ENCODE assay signal across 15 cellular contexts in genomic region chr10:123858039-123858740, GRCh38. TPM values are rescaled to one million over a fixed set of nuclear protein-coding genes. Genes with fewer than 3 reads are reported as not detected.
DNase-seq lines count a peak whose midpoint lies in the region; ATAC-seq, FAIRE-seq and TF ChIP-seq lines count a peak whose summit lies in the region.
"Had no signal": no experiment of that assay in that cellular context is flagged by ENCODE, and none has a peak within 500 bp of the region (broad histone marks: within the 10 kb centered on the region; RNA-seq: fewer than 3 reads in every experiment).

No MANE protein-coding gene starts in this region.

- no peaks in the 10 kb centered on the region for H3K9me3 Mint-ChIP-seq in GM23338
- no peaks in the 10 kb centered on the region for H3K9me3 Mint-ChIP-seq in nephron progenitor cell
- H3K9me3 Mint-ChIP-seq: central memory CD8-positive, alpha-beta T cell had no signal

- no peaks in the 10 kb centered on the region for H3K9me2 ChIP-seq in GM23338 (ENCODE audit: insufficient read depth)
- no peaks in the 10 kb centered on the region for H3K9me2 ChIP-seq in PC-9 (ENCODE audit: insufficient read depth)

- peaks cover 6% of the 10 kb centered on the region for H3K4me1 Mint-ChIP-seq in GM23338
- H3K4me1 Mint-ChIP-seq in nephron progenitor cell, result peaks cover 13% of the 10 kb centered on the region
- H3K4me1 Mint-ChIP-seq: central memory CD8-positive, alpha-beta T cell had no signal

- no peak for TF ChIP-seq EP300 in A549 (IDR thresholded peaks at IDR 0.05)

- no peak for TF ChIP-seq RAD21 in A549 (conservative IDR thresholded peaks at IDR 0.05 in 1 of 2, IDR thresholded peaks at IDR 0.05 in 1 of 2)

- H3K9me3 ChIP-seq in A549 (no peaks in the 10 kb centered on the region), ascending aorta (no peaks in the 10 kb centered on the region), PC-9 (ENCODE audit: insufficient read depth, low read depth) (no peaks in the 10 kb centered on the region), Peyer's patch (no peaks in the 10 kb centered on the region)
- H3K9me3 ChIP-seq: thyroid gland had no signal

- BruUV-seq in PC-9 (replicated peaks; lab: Mats Ljungman, UMichigan), result no TSS peak

- H3K4me3 ChIP-seq in A549 (no peak overlapping the region), GM23338 (no peak overlapping the region), ascending aorta (no peak overlapping the region), PC-9 (no peak overlapping the region), Peyer's patch (no peak overlapping the region)
- H3K4me3 ChIP-seq: thyroid gland had no signal

- intact Hi-C loops in ascending aorta (cut with DNase I) (loop anchor here (5.0 kb wide), 1 partner anchor 109 kb away; no protein-coding TSS in a partner anchor), PC-9 (cut with micrococcal nuclease; ENCODE audit: unreplicated experiment) (no loop called here)

- H3K36me3 Mint-ChIP-seq in GM23338 (ENCODE audit: low read depth), result peaks cover 8% of the 10 kb centered on the region
- H3K36me3 Mint-ChIP-seq in nephron progenitor cell (ENCODE audit: low read depth), result no peaks in the 10 kb centered on the region

- CTCF ChIA-PET in A549 (lab: Yijun Ruan, JAX), result no interaction called here
- CTCF ChIA-PET in PC-9 (lab: Charles Lee), result no interaction called here

- FAIRE-seq in A549 (lab: Jason Lieb, UNC), result no peak

- H3K4me2 ChIP-seq in A549 (no peak overlapping the region), GM23338 (no peak overlapping the region), PC-9 (no peak overlapping the region)

- POLR2A ChIA-PET in A549 (lab: Yijun Ruan, JAX) (no interaction called here), PC-9 (lab: Charles Lee; ENCODE audit: unreplicated experiment) (no interaction called here)

- 23% methylated on average over 10 of the region's 10 CpGs for WGBS in A549 (ENCODE audit: missing lambda C conversion rate)

- H3F3A ChIP-seq in GM23338 (replicated peaks; ENCODE audit: low read depth) (no peaks in the 10 kb centered on the region), PC-9 (ENCODE audit: insufficient read depth, low read depth) (no peaks in the 10 kb centered on the region)

- H3K27me3 ChIP-seq in GM23338 (ENCODE audit: insufficient read depth), result no peaks in the 10 kb centered on the region
- no peaks in the 10 kb centered on the region for H3K27me3 ChIP-seq in ascending aorta
- peaks cover 63% of the 10 kb centered on the region for H3K27me3 ChIP-seq in PC-9 (ENCODE audit: insufficient read depth, low read depth)
- no peaks in the 10 kb centered on the region for H3K27me3 ChIP-seq in Peyer's patch
- H3K27me3 ChIP-seq: thyroid gland had no signal

- H3K27me3 Mint-ChIP-seq in GM23338 (ENCODE audit: insufficient read depth, low read depth, poor library complexity), result no peaks in the 10 kb centered on the region
- peaks cover 7% of the 10 kb centered on the region for H3K27me3 Mint-ChIP-seq in nephron progenitor cell (ENCODE audit: low read depth, poor library complexity)

- TF ChIP-seq POLR2A in A549 (IDR thresholded peaks at IDR 0.05; ENCODE audit: low read length) (no peak), Peyer's patch (IDR thresholded peaks at IDR 0.05) (no peak)

- H3K4me1 ChIP-seq in A549 (no peaks in the 10 kb centered on the region), GM23338 (ENCODE audit: insufficient read depth) (no peaks in the 10 kb centered on the region), ascending aorta (peaks cover 7 to 49% of the 10 kb centered on the region in 2 donors), PC-9 (replicated peaks; ENCODE audit: insufficient read depth) (no peaks in the 10 kb centered on the region), Peyer's patch (peaks cover 0 to 31% (median 0%) of the 10 kb centered on the region in 4 donors)
- H3K4me1 ChIP-seq: thyroid gland had no signal

- H2AFZ ChIP-seq in GM23338, result no peak overlapping the region
- H2AFZ ChIP-seq in PC-9, result no peak overlapping the region

- H3K4me3 Mint-ChIP-seq in GM23338, result no peak overlapping the region
- no peak overlapping the region for H3K4me3 Mint-ChIP-seq in nephron progenitor cell
- H3K4me3 Mint-ChIP-seq: central memory CD8-positive, alpha-beta T cell had no signal

- H3K27ac Mint-ChIP-seq in GM23338, result peak overlapping the region; percentile 42; the same call in 1 of the 2 replicates
- no peak overlapping the region for H3K27ac Mint-ChIP-seq in nephron progenitor cell

- H3K36me3 ChIP-seq in GM23338 (ENCODE audit: insufficient read depth) (no peaks in the 10 kb centered on the region), ascending aorta (peaks cover 14 to 24% of the 10 kb centered on the region in 2 donors), PC-9 (ENCODE audit: low read depth) (no peaks in the 10 kb centered on the region), Peyer's patch (no peaks in the 10 kb centered on the region)
- H3K36me3 ChIP-seq: thyroid gland had no signal

- H3K79me2 ChIP-seq in GM23338 (replicated peaks; ENCODE audit: insufficient read depth) (no peaks in the 10 kb centered on the region), PC-9 (ENCODE audit: low read depth) (no peaks in the 10 kb centered on the region)

- DNase-seq in A549 (ENCODE audit: low read depth in 1 of 2, low spot score in 1 of 2) (no peak), GM23338 (ENCODE audit: low spot score) (no peak), ascending aorta (ENCODE audit: low spot score in 2 of 2) (peak in 1 of 2 donors; percentile 79), kidney tubule cell (ENCODE audit: low spot score) (peak; percentile 36), nephron progenitor cell (no peak), PC-9 (no peak), HK-2 (ENCODE audit: unreplicated experiment) (no peak), Peyer's patch (no peak)
- DNase-seq: activated effector memory CD4-positive, alpha-beta T cell treated with Interleukin-2 at 50 U/mL for 16 hours; HCEC 1CT; KBM-7; NCI-H2171 treated with DMSO at 0.1 percent for 48 hours had no signal

- H3K27ac ChIP-seq in A549 (no peak overlapping the region), GM23338 (ENCODE audit: low read depth) (no peak overlapping the region), ascending aorta (peak overlapping the region; percentile 28 to 65), PC-9 (no peak overlapping the region), Peyer's patch (peak overlapping the region in 2 of 4 donors; percentile 36 to 60)
- H3K27ac ChIP-seq: thyroid gland had no signal

- ATAC-seq in A549 (peak; percentile 36 to 38; a peak in 4 of 6 replicates), GM23338 (no peak)
- ATAC-seq: activated CD4-positive, CD25-positive, alpha-beta regulatory T cell treated with anti-CD3 and anti-CD28 coated beads, Interleukin-2, amount 50 U/mL, for 24 hours had no signal

- H4K20me1 ChIP-seq in GM23338 (replicated peaks; ENCODE audit: insufficient read depth) (no peaks in the 10 kb centered on the region), PC-9 (ENCODE audit: insufficient read depth) (no peaks in the 10 kb centered on the region)

- TF ChIP-seq CTCF in A549 (IDR thresholded peaks at IDR 0.05) (no peak), GM23338 (conservative IDR thresholded peaks at IDR 0.05; ENCODE audit: low read depth in 2 of 2) (no peak), ascending aorta (IDR thresholded peaks at IDR 0.05) (no peak), nephron progenitor cell (IDR thresholded peaks at IDR 0.05) (no peak), PC-9 (conservative IDR thresholded peaks at IDR 0.05) (no peak), Peyer's patch (IDR thresholded peaks at IDR 0.05) (no peak)

TF ChIP-seq in A549, 52 proteins besides CTCF, POLR2A, EP300 and RAD21 (continues in another document):
- TF ChIP-seq HDAC2 (IDR thresholded peaks at IDR 0.05) (no peak), HMGXB4 (CRISPR knock-in tag; IDR thresholded peaks at IDR 0.05; ENCODE audit: borderline replicate concordance) (no peak), SREBF2 (IDR thresholded peaks at IDR 0.05) (no peak), TP53 (CRISPR knock-in tag; IDR thresholded peaks at IDR 0.05) (no peak)

TF ChIP-seq in GM23338, 12 proteins besides CTCF, POLR2A, EP300 and RAD21 (continues in another document):
- no peak for TF ChIP-seq ZNF331 (CRISPR knock-in tag; IDR thresholded peaks at IDR 0.05; ENCODE audit: low read depth)
- TF ChIP-seq ZNF114 (CRISPR knock-in tag; IDR thresholded peaks at IDR 0.05), result no peak
- TF ChIP-seq ETS1 (IDR thresholded peaks at IDR 0.05), result no peak
- TF ChIP-seq CREB1 (CRISPR knock-in tag; IDR thresholded peaks at IDR 0.05; ENCODE audit: low read depth), result no peak
- no peak for TF ChIP-seq JUNB (IDR thresholded peaks at IDR 0.05; ENCODE audit: unreplicated experiment)
- TF ChIP-seq STAT1 (IDR thresholded peaks at IDR 0.05; ENCODE audit: unreplicated experiment), result no peak
- no peak for TF ChIP-seq EZH2phosphoT487 (IDR thresholded peaks at IDR 0.05; ENCODE audit: unreplicated experiment)

RNA-seq across cellular contexts. Expression of gene CPXM2, which starts 33.4 kb away (rescaled TPM):
- polyA plus RNA-seq in A549 (2011; rRNA removed) (not detected in 2 replicates), A549 (2017; fragmentation: RNase III; extraction: RNeasy Plus Mini Kit Qiagen cat#74134 plus additional on column Dnase treatment) (not detected in 3 replicates), GM23338 (2016; fragmentation: Nextera tagmentation; extraction: Ambion mirVana) (0.92 and 1.6 TPM in 2 replicates)
- polyA plus RNA-seq in A549 (2012; cell fraction: cytosol; rRNA removed), result not detected in 2 replicates
- not detected in 2 replicates for polyA plus RNA-seq in A549 (2012; cell fraction: nucleus; rRNA removed)
- polyA minus RNA-seq in A549 (2011; rRNA and poly(A)+ RNA removed), result not detected in 2 replicates
- 5.3 and 8.1 TPM in 2 replicates for total RNA-seq in GM23338 (2014; rRNA removed; shearing (Covaris generic))
- total RNA-seq in ascending aorta (125 TPM), PC-9 (2021) (not detected in 2 replicates), Peyer's patch (10 to 100 TPM in 1 of 4 donors, 1 to 10 TPM in 3; 5.6 to 18.2 (median 7.7) TPM)

Comparison
In these comparisons a context has a peak if more than half of its experiments do, and no peak if none do; other contexts are left out.
1. H3K27ac ChIP-seq: peak in ascending aorta (2 of 2); none in A549 (0 of 2), GM23338 (single experiment) and PC-9 (single experiment).